Comparison of ENCODE assay signal across 15 cellular contexts in the genomic region with DNA sequence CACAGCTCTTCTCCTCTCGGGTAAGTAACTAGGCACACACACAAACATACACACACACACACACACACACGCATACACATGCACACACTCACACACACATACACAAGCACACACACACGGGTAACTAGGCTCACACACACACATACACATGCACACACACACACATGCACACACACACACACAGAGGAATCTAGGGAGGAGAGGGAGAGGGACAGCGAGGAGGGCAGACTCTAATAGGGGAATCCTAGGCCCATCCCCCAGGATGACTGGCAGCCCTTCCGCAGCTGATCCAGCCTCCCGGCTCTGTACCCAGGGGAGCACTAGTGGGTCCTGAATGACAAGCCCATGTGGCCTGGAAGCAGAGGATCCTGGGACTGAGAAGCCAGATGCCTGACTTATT.
DNase-seq lines count a peak whose midpoint lies in the region; ATAC-seq and TF ChIP-seq lines count a peak whose summit lies in the region.
"Had no signal": no experiment of that assay in that cellular context is flagged by ENCODE, and none has a peak within 500 bp of the region (broad histone marks: within the 10 kb centered on the region; RNA-seq: fewer than 3 reads in every experiment).

No MANE protein-coding gene starts in this region.

- peak; percentile 83 for DNase-seq in NCI-H1694 (lab: John Stamatoyannopoulos, UW)
- no peak for DNase-seq in WTC11 (ENCODE audit: low spot score)
- DNase-seq in neural crest cell (ENCODE audit: low read depth, low spot score) = no peak
- DNase-seq: activated CD4-positive, alpha-beta T cell treated with anti-CD3 and anti-CD28 coated beads for 1 hour; left lung; NCI-H1092 treated with DMSO at 0.1 percent for 48 hours; NCI-H774; stimulated activated CD4-positive, alpha-beta T cell treated with anti-CD3 and anti-CD28 coated beads, Interleukin-4, amount 100 ng/mL, for 24 hours had no signal

- TF ChIP-seq CTCF in C4-2B (conservative IDR thresholded peaks at IDR 0.05) (no peak), WTC11 (IDR thresholded peaks at IDR 0.05) (no peak), neural crest cell (conservative IDR thresholded peaks at IDR 0.05) (no peak)

- H3K4me3 Mint-ChIP-seq in WTC11 (no peak overlapping the region), neural crest cell (peak overlapping the region; percentile 3)

- H3K27ac ChIP-seq in C4-2B = peak overlapping the region; percentile 12; the same call in 1 of the 2 replicates
- H3K27ac ChIP-seq: left lung had no signal

- ATAC-seq in WTC11 (peak; percentile 14; the same call in 1 of the 2 replicates), HG03432 (IDR thresholded peaks at IDR 0.05; ENCODE audit: unreplicated experiment) (no peak), HG03025 (IDR thresholded peaks at IDR 0.05; ENCODE audit: low FRiP score, unreplicated experiment) (no peak), GM18868 (IDR thresholded peaks at IDR 0.05; ENCODE audit: unreplicated experiment) (no peak), GM21526 (IDR thresholded peaks at IDR 0.05; ENCODE audit: low FRiP score, unreplicated experiment) (no peak)
- ATAC-seq: left lung, Panc1, SK-N-SH treated with all-trans-retinoic acid at 6 μM for 48 hours had no signal

- H3K27me3 Mint-ChIP-seq in WTC11 (ENCODE audit: low read depth) = no peaks in the 10 kb centered on the region
- peaks cover 2% of the 10 kb centered on the region for H3K27me3 Mint-ChIP-seq in neural crest cell (ENCODE audit: low read depth)

- H3K36me3 Mint-ChIP-seq in WTC11 = no peaks in the 10 kb centered on the region
- no peaks in the 10 kb centered on the region for H3K36me3 Mint-ChIP-seq in neural crest cell (ENCODE audit: low read depth)

- H3K27ac Mint-ChIP-seq in WTC11 (peak overlapping the region; percentile 82), neural crest cell (ENCODE audit: unreplicated experiment) (no peak overlapping the region)

- CTCF ChIA-PET in WTC11 (lab: Charles Lee) = interaction anchor here (2.8 kb wide), 1 partner anchor 11 kb away, joined by 10 read pairs; no protein-coding TSS in a partner anchor

- H3K9me3 Mint-ChIP-seq in WTC11 = no peaks in the 10 kb centered on the region
- H3K9me3 Mint-ChIP-seq in neural crest cell = no peaks in the 10 kb centered on the region

- H3K4me1 Mint-ChIP-seq in WTC11 (peaks cover 29% of the 10 kb centered on the region), neural crest cell (peaks cover 15% of the 10 kb centered on the region)

- POLR2A ChIA-PET in WTC11 (lab: Charles Lee) = no interaction called here

TF ChIP-seq in WTC11, 78 proteins besides CTCF, POLR2A, EP300 and RAD21:
- TF ChIP-seq, protein P1, sequence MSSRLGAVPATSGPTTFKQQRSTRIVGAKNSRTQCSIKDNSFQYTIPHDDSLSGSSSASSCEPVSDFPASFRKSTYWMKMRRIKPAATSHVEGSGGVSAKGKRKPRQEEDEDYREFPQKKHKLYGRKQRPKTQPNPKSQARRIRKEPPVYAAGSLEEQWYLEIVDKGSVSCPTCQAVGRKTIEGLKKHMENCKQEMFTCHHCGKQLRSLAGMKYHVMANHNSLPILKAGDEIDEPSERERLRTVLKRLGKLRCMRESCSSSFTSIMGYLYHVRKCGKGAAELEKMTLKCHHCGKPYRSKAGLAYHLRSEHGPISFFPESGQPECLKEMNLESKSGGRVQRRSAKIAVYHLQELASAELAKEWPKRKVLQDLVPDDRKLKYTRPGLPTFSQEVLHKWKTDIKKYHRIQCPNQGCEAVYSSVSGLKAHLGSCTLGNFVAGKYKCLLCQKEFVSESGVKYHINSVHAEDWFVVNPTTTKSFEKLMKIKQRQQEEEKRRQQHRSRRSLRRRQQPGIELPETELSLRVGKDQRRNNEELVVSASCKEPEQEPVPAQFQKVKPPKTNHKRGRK (CRISPR knock-in tag; IDR thresholded peaks at IDR 0.05; ENCODE audit: borderline replicate concordance) = no peak
- TF ChIP-seq, protein P2, sequence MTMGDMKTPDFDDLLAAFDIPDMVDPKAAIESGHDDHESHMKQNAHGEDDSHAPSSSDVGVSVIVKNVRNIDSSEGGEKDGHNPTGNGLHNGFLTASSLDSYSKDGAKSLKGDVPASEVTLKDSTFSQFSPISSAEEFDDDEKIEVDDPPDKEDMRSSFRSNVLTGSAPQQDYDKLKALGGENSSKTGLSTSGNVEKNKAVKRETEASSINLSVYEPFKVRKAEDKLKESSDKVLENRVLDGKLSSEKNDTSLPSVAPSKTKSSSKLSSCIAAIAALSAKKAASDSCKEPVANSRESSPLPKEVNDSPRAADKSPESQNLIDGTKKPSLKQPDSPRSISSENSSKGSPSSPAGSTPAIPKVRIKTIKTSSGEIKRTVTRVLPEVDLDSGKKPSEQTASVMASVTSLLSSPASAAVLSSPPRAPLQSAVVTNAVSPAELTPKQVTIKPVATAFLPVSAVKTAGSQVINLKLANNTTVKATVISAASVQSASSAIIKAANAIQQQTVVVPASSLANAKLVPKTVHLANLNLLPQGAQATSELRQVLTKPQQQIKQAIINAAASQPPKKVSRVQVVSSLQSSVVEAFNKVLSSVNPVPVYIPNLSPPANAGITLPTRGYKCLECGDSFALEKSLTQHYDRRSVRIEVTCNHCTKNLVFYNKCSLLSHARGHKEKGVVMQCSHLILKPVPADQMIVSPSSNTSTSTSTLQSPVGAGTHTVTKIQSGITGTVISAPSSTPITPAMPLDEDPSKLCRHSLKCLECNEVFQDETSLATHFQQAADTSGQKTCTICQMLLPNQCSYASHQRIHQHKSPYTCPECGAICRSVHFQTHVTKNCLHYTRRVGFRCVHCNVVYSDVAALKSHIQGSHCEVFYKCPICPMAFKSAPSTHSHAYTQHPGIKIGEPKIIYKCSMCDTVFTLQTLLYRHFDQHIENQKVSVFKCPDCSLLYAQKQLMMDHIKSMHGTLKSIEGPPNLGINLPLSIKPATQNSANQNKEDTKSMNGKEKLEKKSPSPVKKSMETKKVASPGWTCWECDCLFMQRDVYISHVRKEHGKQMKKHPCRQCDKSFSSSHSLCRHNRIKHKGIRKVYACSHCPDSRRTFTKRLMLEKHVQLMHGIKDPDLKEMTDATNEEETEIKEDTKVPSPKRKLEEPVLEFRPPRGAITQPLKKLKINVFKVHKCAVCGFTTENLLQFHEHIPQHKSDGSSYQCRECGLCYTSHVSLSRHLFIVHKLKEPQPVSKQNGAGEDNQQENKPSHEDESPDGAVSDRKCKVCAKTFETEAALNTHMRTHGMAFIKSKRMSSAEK (CRISPR knock-in tag; IDR thresholded peaks at IDR 0.05; ENCODE audit: borderline replicate concordance) = no peak
- TF ChIP-seq GABPB1 (CRISPR knock-in tag; IDR thresholded peaks at IDR 0.05) (no peak), ZNF671 (CRISPR knock-in tag; IDR thresholded peaks at IDR 0.05) (no peak), EMX1 (CRISPR knock-in tag; IDR thresholded peaks at IDR 0.05) (no peak), SMAD3 (CRISPR knock-in tag; IDR thresholded peaks at IDR 0.05; ENCODE audit: borderline replicate concordance) (no peak), ZNF317 (CRISPR knock-in tag; IDR thresholded peaks at IDR 0.05; ENCODE audit: borderline replicate concordance, low read depth) (no peak)
- TF ChIP-seq, protein P3, sequence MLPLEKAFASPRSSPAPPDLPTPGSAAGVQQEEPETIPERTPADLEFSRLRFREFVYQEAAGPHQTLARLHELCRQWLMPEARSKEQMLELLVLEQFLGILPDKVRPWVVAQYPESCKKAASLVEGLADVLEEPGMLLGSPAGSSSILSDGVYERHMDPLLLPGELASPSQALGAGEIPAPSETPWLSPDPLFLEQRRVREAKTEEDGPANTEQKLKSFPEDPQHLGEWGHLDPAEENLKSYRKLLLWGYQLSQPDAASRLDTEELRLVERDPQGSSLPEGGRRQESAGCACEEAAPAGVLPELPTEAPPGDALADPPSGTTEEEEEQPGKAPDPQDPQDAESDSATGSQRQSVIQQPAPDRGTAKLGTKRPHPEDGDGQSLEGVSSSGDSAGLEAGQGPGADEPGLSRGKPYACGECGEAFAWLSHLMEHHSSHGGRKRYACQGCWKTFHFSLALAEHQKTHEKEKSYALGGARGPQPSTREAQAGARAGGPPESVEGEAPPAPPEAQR (CRISPR knock-in tag; IDR thresholded peaks at IDR 0.05) = no peak
TF ChIP-seq in WTC11: peak in this region for 0.
